ENCODE assay signal across 15 cellular contexts in the genomic region with DNA sequence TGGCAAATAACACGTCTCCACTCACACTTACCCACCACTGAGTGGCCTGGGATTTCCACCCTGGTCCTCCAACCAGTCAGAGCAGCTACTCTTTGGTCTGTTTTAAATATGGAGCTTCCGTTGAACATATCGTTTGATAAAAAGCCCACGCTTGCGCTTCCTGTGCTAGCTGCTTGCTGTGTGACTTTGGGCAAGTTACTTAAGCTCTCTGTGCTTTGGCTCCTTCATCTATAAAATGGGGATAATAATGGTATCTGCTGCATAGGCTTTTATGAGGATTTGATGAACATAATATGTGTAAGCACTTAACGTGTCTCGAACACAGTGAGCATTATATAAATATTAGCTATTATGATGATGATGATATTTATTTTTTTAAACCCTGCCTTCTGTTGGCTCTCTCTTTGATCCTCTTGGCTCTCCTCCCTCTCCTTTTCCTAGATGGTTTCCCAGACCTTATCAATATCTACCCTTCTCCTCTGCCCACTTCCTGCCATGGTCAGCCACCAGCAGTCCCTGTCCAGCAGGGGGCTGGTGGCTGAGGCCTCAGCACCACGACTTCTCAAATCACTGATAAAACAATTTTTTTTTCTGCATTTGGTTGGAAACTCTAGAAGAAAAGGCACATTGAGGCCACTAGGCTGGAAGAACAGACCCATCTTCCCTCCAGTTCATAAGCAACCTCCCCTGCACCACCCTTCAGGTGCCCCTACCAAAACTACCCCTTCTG.
A peak's percentile ranks its signal among the peaks of the same experiment; 100 is the strongest.
DNase-seq lines count a peak whose midpoint lies in the region; ATAC-seq and TF ChIP-seq lines count a peak whose summit lies in the region.
"Had no signal": no experiment of that assay in that cellular context is flagged by ENCODE, and none has a peak within 500 bp of the region (broad histone marks: within the 10 kb centered on the region; RNA-seq: fewer than 3 reads in every experiment).

No MANE protein-coding gene starts in this region.

- no peak for TF ChIP-seq RAD21 in Ishikawa (IDR thresholded peaks at IDR 0.05; ENCODE audit: low read depth)

- H3K4me3 Mint-ChIP-seq in neural crest cell, result no peak overlapping the region
- no peak overlapping the region for H3K4me3 Mint-ChIP-seq in stimulated activated naive CD8-positive, alpha-beta T cell treated with anti-CD3 and anti-CD28 coated beads, Interleukin-15, amount 100 ng/mL, for 72 hours
- H3K4me3 Mint-ChIP-seq: activated T-cell treated with anti-CD3 and anti-CD28 coated beads, Interleukin-2, amount 50 U/mL, for 72 hours; CD4-positive, alpha-beta T cell had no signal

- peaks cover 4% of the 10 kb centered on the region for H3K36me3 Mint-ChIP-seq in neural crest cell (ENCODE audit: low read depth)

- peak; percentile 39 for TF ChIP-seq CTCF in choroid plexus epithelial cell (conservative IDR thresholded peaks at IDR 0.05; ENCODE audit: low read depth, low read length)
- peak; percentile 57 for TF ChIP-seq CTCF in neural crest cell (conservative IDR thresholded peaks at IDR 0.05)

- H3K27ac Mint-ChIP-seq in neural crest cell (ENCODE audit: unreplicated experiment), result no peak overlapping the region
- no peak overlapping the region for H3K27ac Mint-ChIP-seq in stimulated activated naive CD8-positive, alpha-beta T cell treated with anti-CD3 and anti-CD28 coated beads, Interleukin-15, amount 100 ng/mL, for 72 hours
- H3K27ac Mint-ChIP-seq: activated T-cell treated with anti-CD3 and anti-CD28 coated beads, Interleukin-2, amount 50 U/mL, for 72 hours; CD4-positive, alpha-beta T cell had no signal

- peak; percentile 2 for DNase-seq in CMK (ENCODE audit: low read depth)
- no peak for DNase-seq in choroid plexus epithelial cell (ENCODE audit: low read depth)
- no peak for DNase-seq in neural crest cell (ENCODE audit: low read depth, low spot score)
- no peak for DNase-seq in stimulated activated naive CD8-positive, alpha-beta T cell treated with anti-CD3 and anti-CD28 coated beads, Interleukin-15, amount 100 ng/mL, for 72 hours
- DNase-seq in nucleus accumbens (lab: John Stamatoyannopoulos, UW), result no peak
- DNase-seq: activated CD4-positive, alpha-beta T cell treated with anti-CD3 and anti-CD28 coated beads for 4 hours; activated T-cell treated with anti-CD3 and anti-CD28 coated beads, Interleukin-2, amount 50 U/mL, for 72 hours; amniotic stem cell; CD4-positive, alpha-beta T cell; dermis blood vessel endothelial cell; foreskin melanocyte; GDM1 had no signal

- peaks cover 3% of the 10 kb centered on the region for H3K27me3 Mint-ChIP-seq in neural crest cell (ENCODE audit: low read depth)
- peaks cover 28% of the 10 kb centered on the region for H3K27me3 Mint-ChIP-seq in stimulated activated naive CD8-positive, alpha-beta T cell treated with anti-CD3 and anti-CD28 coated beads, Interleukin-15, amount 100 ng/mL, for 72 hours
- H3K27me3 Mint-ChIP-seq: CD4-positive, alpha-beta T cell had no signal

- no peaks in the 10 kb centered on the region for H3K9me3 Mint-ChIP-seq in neural crest cell
- H3K9me3 Mint-ChIP-seq in stimulated activated naive CD8-positive, alpha-beta T cell treated with anti-CD3 and anti-CD28 coated beads, Interleukin-15, amount 100 ng/mL, for 72 hours, result no peaks in the 10 kb centered on the region
- H3K9me3 Mint-ChIP-seq: activated T-cell treated with anti-CD3 and anti-CD28 coated beads, Interleukin-2, amount 50 U/mL, for 72 hours; CD4-positive, alpha-beta T cell had no signal

- ATAC-seq in stimulated activated naive CD8-positive, alpha-beta T cell treated with anti-CD3 and anti-CD28 coated beads, Interleukin-15, amount 100 ng/mL, for 72 hours, result no peak
- ATAC-seq in HG02970 (IDR thresholded peaks at IDR 0.05; ENCODE audit: low FRiP score, unreplicated experiment) (no peak), HG03520 (IDR thresholded peaks at IDR 0.05; ENCODE audit: unreplicated experiment) (no peak)
- ATAC-seq: activated T-cell treated with anti-CD3 and anti-CD28 coated beads, Interleukin-2, amount 50 U/mL, for 72 hours had no signal

- no peak overlapping the region for H3K4me3 ChIP-seq in choroid plexus epithelial cell (ENCODE audit: low read depth, low read length)

- no peak for TF ChIP-seq EP300 in Ishikawa (IDR thresholded peaks at IDR 0.05; ENCODE audit: borderline replicate concordance)

- peaks cover 53% of the 10 kb centered on the region for H3K4me1 Mint-ChIP-seq in neural crest cell
- H3K4me1 Mint-ChIP-seq in stimulated activated naive CD8-positive, alpha-beta T cell treated with anti-CD3 and anti-CD28 coated beads, Interleukin-15, amount 100 ng/mL, for 72 hours, result no peaks in the 10 kb centered on the region

TF ChIP-seq in Ishikawa, 13 proteins besides CTCF, POLR2A, EP300 and RAD21:
- TF ChIP-seq FOXM1 (IDR thresholded peaks at IDR 0.05; ENCODE audit: borderline replicate concordance, low read depth) (no peak), TEAD4 (IDR thresholded peaks at IDR 0.05) (no peak), TCF12 (IDR thresholded peaks at IDR 0.05; ENCODE audit: low read depth) (no peak), YY1 (IDR thresholded peaks at IDR 0.05; ENCODE audit: low read depth) (no peak), CREB1 (IDR thresholded peaks at IDR 0.05; ENCODE audit: low read depth) (no peak), EGR1 (IDR thresholded peaks at IDR 0.05) (no peak), TAF1 (IDR thresholded peaks at IDR 0.05; ENCODE audit: low read depth) (no peak)
- TF ChIP-seq, protein P1, sequence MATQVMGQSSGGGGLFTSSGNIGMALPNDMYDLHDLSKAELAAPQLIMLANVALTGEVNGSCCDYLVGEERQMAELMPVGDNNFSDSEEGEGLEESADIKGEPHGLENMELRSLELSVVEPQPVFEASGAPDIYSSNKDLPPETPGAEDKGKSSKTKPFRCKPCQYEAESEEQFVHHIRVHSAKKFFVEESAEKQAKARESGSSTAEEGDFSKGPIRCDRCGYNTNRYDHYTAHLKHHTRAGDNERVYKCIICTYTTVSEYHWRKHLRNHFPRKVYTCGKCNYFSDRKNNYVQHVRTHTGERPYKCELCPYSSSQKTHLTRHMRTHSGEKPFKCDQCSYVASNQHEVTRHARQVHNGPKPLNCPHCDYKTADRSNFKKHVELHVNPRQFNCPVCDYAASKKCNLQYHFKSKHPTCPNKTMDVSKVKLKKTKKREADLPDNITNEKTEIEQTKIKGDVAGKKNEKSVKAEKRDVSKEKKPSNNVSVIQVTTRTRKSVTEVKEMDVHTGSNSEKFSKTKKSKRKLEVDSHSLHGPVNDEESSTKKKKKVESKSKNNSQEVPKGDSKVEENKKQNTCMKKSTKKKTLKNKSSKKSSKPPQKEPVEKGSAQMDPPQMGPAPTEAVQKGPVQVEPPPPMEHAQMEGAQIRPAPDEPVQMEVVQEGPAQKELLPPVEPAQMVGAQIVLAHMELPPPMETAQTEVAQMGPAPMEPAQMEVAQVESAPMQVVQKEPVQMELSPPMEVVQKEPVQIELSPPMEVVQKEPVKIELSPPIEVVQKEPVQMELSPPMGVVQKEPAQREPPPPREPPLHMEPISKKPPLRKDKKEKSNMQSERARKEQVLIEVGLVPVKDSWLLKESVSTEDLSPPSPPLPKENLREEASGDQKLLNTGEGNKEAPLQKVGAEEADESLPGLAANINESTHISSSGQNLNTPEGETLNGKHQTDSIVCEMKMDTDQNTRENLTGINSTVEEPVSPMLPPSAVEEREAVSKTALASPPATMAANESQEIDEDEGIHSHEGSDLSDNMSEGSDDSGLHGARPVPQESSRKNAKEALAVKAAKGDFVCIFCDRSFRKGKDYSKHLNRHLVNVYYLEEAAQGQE (IDR thresholded peaks at IDR 0.05; ENCODE audit: low read depth), result 0 out of 2 replicates have a peak, but pooled peaks have one; percentile 11
TF ChIP-seq in Ishikawa: peak in this region for 1.
